Comparison of ENCODE assay signal across 15 cellular contexts in the genomic region with DNA sequence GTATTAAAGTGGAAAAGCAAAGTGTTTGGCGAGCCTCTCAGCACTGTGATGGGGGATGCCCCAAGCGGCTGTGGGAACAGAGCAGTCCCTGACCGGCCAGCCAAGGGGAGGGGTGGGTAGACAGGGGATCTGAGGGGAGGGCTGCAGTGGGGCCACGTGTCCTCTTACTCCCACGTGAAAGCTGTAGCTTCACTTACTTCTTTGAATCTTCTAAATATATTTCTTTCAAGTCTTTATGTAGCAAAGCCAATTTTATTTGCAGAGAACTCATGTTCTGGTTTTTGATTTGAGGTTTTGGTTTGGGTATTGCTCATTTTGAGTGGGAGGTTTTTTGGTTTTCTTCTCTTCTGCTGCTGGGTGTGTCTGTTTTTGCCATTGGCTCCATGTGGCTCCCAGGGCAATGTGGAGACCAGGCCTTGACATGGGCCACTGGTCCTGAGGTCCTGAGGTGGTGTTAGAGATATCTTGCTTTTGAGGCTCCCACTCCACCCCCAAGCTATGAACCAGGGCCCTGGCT. TPM values are rescaled to one million over a fixed set of nuclear protein-coding genes. Genes with fewer than 3 reads are reported as not detected.
DNase-seq lines count a peak whose midpoint lies in the region; ATAC-seq and TF ChIP-seq lines count a peak whose summit lies in the region.
"Had no signal": no experiment of that assay in that cellular context is flagged by ENCODE, and none has a peak within 500 bp of the region (broad histone marks: within the 10 kb centered on the region; RNA-seq: fewer than 3 reads in every experiment).

No MANE protein-coding gene starts in this region.

- H3K27ac Mint-ChIP-seq in activated T-cell treated with anti-CD3 and anti-CD28 coated beads, Interleukin-2, amount 50 U/mL, for 72 hours = peak overlapping the region; percentile 18
- peak overlapping the region in 8 of 10 donors; percentile 34 to 87 (median 80) for H3K27ac Mint-ChIP-seq in naive thymus-derived CD8-positive, alpha-beta T cell
- H3K27ac Mint-ChIP-seq: WTC11 had no signal

- no peaks in the 10 kb centered on the region for H3K27me3 Mint-ChIP-seq in activated T-cell treated with anti-CD3 and anti-CD28 coated beads, Interleukin-2, amount 50 U/mL, for 72 hours (ENCODE audit: low read depth)
- no peaks in the 10 kb centered on the region for H3K27me3 Mint-ChIP-seq in naive thymus-derived CD8-positive, alpha-beta T cell
- H3K27me3 Mint-ChIP-seq: naive B cell had no signal

- in situ Hi-C loops in GM13976 (cut with MboI; ENCODE audit: low sequenced_read_pairs, unreplicated experiment) = no loop called here

- no peak for TF ChIP-seq CTCF in GM13976 (IDR thresholded peaks at IDR 0.05; ENCODE audit: borderline replicate concordance, control extremely low read depth, extremely low read depth, insufficient read depth, missing control alignments)

- POLR2A ChIA-PET in naive thymus-derived CD8-positive, alpha-beta T cell (lab: Charles Lee) = no interaction called here

- peaks cover 17% of the 10 kb centered on the region for H3K4me1 Mint-ChIP-seq in activated T-cell treated with anti-CD3 and anti-CD28 coated beads, Interleukin-2, amount 50 U/mL, for 72 hours (ENCODE audit: low read depth)
- H3K4me1 Mint-ChIP-seq in naive thymus-derived CD8-positive, alpha-beta T cell = peaks cover 3 to 19% (median 15%) of the 10 kb centered on the region in 4 donors
- H3K4me1 Mint-ChIP-seq: naive B cell, WTC11 had no signal

- H3K9me3 Mint-ChIP-seq in activated T-cell treated with anti-CD3 and anti-CD28 coated beads, Interleukin-2, amount 50 U/mL, for 72 hours = no peaks in the 10 kb centered on the region
- no peaks in the 10 kb centered on the region for H3K9me3 Mint-ChIP-seq in naive thymus-derived CD8-positive, alpha-beta T cell
- H3K9me3 Mint-ChIP-seq: naive B cell, WTC11 had no signal

- H3K4me3 Mint-ChIP-seq in activated T-cell treated with anti-CD3 and anti-CD28 coated beads, Interleukin-2, amount 50 U/mL, for 72 hours = peak overlapping the region; percentile 52 to 69
- H3K4me3 Mint-ChIP-seq in naive thymus-derived CD8-positive, alpha-beta T cell = peak overlapping the region in 3 of 10 donors; percentile 8 to 49 (median 42)
- H3K4me3 Mint-ChIP-seq: naive B cell, WTC11 had no signal

- peak; percentile 79 to 87 for ATAC-seq in activated T-cell treated with anti-CD3 and anti-CD28 coated beads, Interleukin-2, amount 50 U/mL, for 72 hours (replicated peaks in 1 of 2)
- no peak for ATAC-seq in naive thymus-derived CD8-positive, alpha-beta T cell
- ATAC-seq in HG03280 (IDR thresholded peaks at IDR 0.05; ENCODE audit: unreplicated experiment) (no peak), HG02973 (IDR thresholded peaks at IDR 0.05; ENCODE audit: unreplicated experiment) (no peak), HG03565 (IDR thresholded peaks at IDR 0.05; ENCODE audit: unreplicated experiment) (no peak)
- ATAC-seq: WTC11 had no signal

- DNase-seq in activated CD4-positive, alpha-beta T cell treated with anti-CD3 and anti-CD28 coated beads for 48 hours = peak; percentile 36
- no peak for DNase-seq in activated CD4-positive, alpha-beta T cell treated with anti-CD3 and anti-CD28 coated beads for 4 hours
- peak; percentile 88 for DNase-seq in GM13976 (ENCODE audit: low spot score)
- DNase-seq in activated T-cell treated with anti-CD3 and anti-CD28 coated beads, Interleukin-2, amount 50 U/mL, for 72 hours = peak; percentile 26 to 30
- no peak for DNase-seq in naive thymus-derived CD8-positive, alpha-beta T cell
- DNase-seq: cerebellar nuclear complex; naive B cell; NCI-H1417 treated with DMSO at 0.1 percent for 48 hours; NCI-H446 treated with DMSO at 0.1 percent for 48 hours; PC-9; stimulated activated naive CD4-positive, alpha-beta T cell had no signal

- peaks cover 12 to 15% of the 10 kb centered on the region in 2 donors for H3K36me3 Mint-ChIP-seq in activated T-cell treated with anti-CD3 and anti-CD28 coated beads, Interleukin-2, amount 50 U/mL, for 72 hours (ENCODE audit: insufficient read depth in 2 of 2)
- H3K36me3 Mint-ChIP-seq in naive thymus-derived CD8-positive, alpha-beta T cell = no peaks in the 10 kb centered on the region
- H3K36me3 Mint-ChIP-seq: naive B cell had no signal

RNA-seq across cellular contexts. Expression of gene OVOL3, which starts 17.7 kb away (rescaled TPM):
- under 1 TPM in 1 of 2 donors, not detected in 1; 0.39 TPM for total RNA-seq in activated T-cell treated with anti-CD3 and anti-CD28 coated beads, Interleukin-2, amount 50 U/mL, for 72 hours
- not detected for total RNA-seq in naive thymus-derived CD8-positive, alpha-beta T cell
- polyA plus RNA-seq in naive thymus-derived CD8-positive, alpha-beta T cell = not detected
- total RNA-seq: PC-9, WTC11 had no signal

RNA-seq across cellular contexts. Expression of gene POLR2I, which starts 21.5 kb away (rescaled TPM):
- 10 to 100 TPM; 38.6 to 55.0 TPM for total RNA-seq in activated T-cell treated with anti-CD3 and anti-CD28 coated beads, Interleukin-2, amount 50 U/mL, for 72 hours
- 10 to 100 TPM; 37.2 to 48.8 TPM for total RNA-seq in naive thymus-derived CD8-positive, alpha-beta T cell
- 100 to 1,000 TPM; 124 to 168 (median 149) TPM for polyA plus RNA-seq in naive thymus-derived CD8-positive, alpha-beta T cell

RNA-seq across cellular contexts. Expression of gene TBCB, which starts 22.1 kb away (rescaled TPM):
- 10 to 100 TPM; 86.2 to 86.8 TPM for total RNA-seq in activated T-cell treated with anti-CD3 and anti-CD28 coated beads, Interleukin-2, amount 50 U/mL, for 72 hours
- 100 to 1,000 TPM; 111 to 120 TPM for total RNA-seq in naive thymus-derived CD8-positive, alpha-beta T cell
- polyA plus RNA-seq in naive thymus-derived CD8-positive, alpha-beta T cell = 100 to 1,000 TPM; 169 to 208 (median 179) TPM

RNA-seq across cellular contexts. Expression of gene WDR62, which starts 38.5 kb away (rescaled TPM):
- total RNA-seq in activated T-cell treated with anti-CD3 and anti-CD28 coated beads, Interleukin-2, amount 50 U/mL, for 72 hours = 10 to 100 TPM; 19.8 to 21.6 TPM
- 1 to 10 TPM; 2.0 to 2.5 TPM for total RNA-seq in naive thymus-derived CD8-positive, alpha-beta T cell
- under 1 TPM in 2 of 3 donors, not detected in 1; 0.13 to 0.23 TPM for polyA plus RNA-seq in naive thymus-derived CD8-positive, alpha-beta T cell

RNA-seq across cellular contexts. Expression of gene THAP8, which starts 39.1 kb away (rescaled TPM):
- total RNA-seq in activated T-cell treated with anti-CD3 and anti-CD28 coated beads, Interleukin-2, amount 50 U/mL, for 72 hours = 1 to 10 TPM; 1.1 to 1.3 TPM
- 1 to 10 TPM; 3.6 to 4.6 TPM for total RNA-seq in naive thymus-derived CD8-positive, alpha-beta T cell
- polyA plus RNA-seq in naive thymus-derived CD8-positive, alpha-beta T cell = 1 to 10 TPM; 2.4 to 7.2 (median 5.3) TPM

Comparison
In these comparisons a context has a peak if more than half of its experiments do, and no peak if none do; other contexts are left out.
1. DNase-seq: peak in activated CD4-positive, alpha-beta T cell treated with anti-CD3 and anti-CD28 coated beads for 48 hours (single experiment), GM13976 (single experiment) and activated T-cell treated with anti-CD3 and anti-CD28 coated beads, Interleukin-2, amount 50 U/mL, for 72 hours (2 of 2); none in activated CD4-positive, alpha-beta T cell treated with anti-CD3 and anti-CD28 coated beads for 4 hours (0 of 2) and naive thymus-derived CD8-positive, alpha-beta T cell (0 of 10).
2. ATAC-seq: peak in activated T-cell treated with anti-CD3 and anti-CD28 coated beads, Interleukin-2, amount 50 U/mL, for 72 hours (2 of 2); none in naive thymus-derived CD8-positive, alpha-beta T cell (0 of 2), HG03280 (single experiment), HG02973 (single experiment) and HG03565 (single experiment).